In the genomic region with DNA sequence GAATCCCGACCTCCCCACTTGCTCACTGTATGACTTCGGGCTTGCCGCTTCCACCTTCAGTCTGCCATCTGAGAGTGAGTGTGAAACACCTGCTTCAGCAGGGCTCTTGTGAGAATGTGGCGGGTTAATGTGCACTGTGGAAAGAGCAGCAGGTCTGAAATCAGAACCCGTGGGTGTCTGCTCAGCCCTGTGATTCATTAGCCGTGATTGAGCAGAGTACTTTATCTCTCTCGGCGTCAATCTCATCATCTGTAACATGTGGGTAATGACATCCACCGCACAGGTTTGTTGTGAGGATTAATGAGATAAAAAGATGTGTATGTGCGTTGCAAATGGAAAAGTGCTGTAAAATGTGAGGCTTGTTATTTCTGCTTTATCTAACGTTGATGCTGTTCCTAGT, we compare ENCODE assay signal across 1 cellular context.
TF ChIP-seq lines count a peak whose summit lies in the region.

No MANE protein-coding gene starts in this region.

TF ChIP-seq in GM23338, 12 proteins besides CTCF, POLR2A, EP300 and RAD21 (continued from another document):
- TF ChIP-seq, protein P1, sequence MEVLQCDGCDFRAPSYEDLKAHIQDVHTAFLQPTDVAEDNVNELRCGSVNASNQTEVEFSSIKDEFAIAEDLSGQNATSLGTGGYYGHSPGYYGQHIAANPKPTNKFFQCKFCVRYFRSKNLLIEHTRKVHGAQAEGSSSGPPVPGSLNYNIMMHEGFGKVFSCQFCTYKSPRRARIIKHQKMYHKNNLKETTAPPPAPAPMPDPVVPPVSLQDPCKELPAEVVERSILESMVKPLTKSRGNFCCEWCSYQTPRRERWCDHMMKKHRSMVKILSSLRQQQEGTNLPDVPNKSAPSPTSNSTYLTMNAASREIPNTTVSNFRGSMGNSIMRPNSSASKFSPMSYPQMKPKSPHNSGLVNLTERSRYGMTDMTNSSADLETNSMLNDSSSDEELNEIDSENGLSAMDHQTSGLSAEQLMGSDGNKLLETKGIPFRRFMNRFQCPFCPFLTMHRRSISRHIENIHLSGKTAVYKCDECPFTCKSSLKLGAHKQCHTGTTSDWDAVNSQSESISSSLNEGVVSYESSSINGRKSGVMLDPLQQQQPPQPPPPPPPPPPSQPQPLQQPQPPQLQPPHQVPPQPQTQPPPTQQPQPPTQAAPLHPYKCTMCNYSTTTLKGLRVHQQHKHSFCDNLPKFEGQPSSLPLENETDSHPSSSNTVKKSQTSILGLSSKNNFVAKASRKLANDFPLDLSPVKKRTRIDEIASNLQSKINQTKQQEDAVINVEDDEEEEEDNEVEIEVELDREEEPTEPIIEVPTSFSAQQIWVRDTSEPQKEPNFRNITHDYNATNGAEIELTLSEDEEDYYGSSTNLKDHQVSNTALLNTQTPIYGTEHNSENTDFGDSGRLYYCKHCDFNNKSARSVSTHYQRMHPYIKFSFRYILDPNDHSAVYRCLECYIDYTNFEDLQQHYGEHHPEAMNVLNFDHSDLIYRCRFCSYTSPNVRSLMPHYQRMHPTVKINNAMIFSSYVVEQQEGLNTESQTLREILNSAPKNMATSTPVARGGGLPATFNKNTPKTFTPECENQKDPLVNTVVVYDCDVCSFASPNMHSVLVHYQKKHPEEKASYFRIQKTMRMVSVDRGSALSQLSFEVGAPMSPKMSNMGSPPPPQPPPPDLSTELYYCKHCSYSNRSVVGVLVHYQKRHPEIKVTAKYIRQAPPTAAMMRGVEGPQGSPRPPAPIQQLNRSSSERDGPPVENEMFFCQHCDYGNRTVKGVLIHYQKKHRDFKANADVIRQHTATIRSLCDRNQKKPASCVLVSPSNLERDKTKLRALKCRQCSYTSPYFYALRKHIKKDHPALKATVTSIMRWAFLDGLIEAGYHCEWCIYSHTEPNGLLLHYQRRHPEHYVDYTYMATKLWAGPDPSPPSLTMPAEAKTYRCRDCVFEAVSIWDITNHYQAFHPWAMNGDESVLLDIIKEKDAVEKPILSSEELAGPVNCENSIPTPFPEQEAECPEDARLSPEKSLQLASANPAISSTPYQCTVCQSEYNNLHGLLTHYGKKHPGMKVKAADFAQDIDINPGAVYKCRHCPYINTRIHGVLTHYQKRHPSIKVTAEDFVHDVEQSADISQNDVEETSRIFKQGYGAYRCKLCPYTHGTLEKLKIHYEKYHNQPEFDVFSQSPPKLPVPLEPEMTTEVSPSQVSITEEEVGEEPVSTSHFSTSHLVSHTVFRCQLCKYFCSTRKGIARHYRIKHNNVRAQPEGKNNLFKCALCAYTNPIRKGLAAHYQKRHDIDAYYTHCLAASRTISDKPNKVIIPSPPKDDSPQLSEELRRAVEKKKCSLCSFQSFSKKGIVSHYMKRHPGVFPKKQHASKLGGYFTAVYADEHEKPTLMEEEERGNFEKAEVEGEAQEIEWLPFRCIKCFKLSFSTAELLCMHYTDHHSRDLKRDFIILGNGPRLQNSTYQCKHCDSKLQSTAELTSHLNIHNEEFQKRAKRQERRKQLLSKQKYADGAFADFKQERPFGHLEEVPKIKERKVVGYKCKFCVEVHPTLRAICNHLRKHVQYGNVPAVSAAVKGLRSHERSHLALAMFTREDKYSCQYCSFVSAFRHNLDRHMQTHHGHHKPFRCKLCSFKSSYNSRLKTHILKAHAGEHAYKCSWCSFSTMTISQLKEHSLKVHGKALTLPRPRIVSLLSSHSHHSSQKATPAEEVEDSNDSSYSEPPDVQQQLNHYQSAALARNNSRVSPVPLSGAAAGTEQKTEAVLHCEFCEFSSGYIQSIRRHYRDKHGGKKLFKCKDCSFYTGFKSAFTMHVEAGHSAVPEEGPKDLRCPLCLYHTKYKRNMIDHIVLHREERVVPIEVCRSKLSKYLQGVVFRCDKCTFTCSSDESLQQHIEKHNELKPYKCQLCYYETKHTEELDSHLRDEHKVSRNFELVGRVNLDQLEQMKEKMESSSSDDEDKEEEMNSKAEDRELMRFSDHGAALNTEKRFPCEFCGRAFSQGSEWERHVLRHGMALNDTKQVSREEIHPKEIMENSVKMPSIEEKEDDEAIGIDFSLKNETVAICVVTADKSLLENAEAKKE (CRISPR knock-in tag; IDR thresholded peaks at IDR 0.05), result no peak
- no peak for TF ChIP-seq ZNF114 (CRISPR knock-in tag; IDR thresholded peaks at IDR 0.05)
- TF ChIP-seq CREB1 (CRISPR knock-in tag; IDR thresholded peaks at IDR 0.05; ENCODE audit: low read depth), result no peak
